Comparison of ENCODE assay signal across 8 cellular contexts in genomic region chr2:171159326-171160118, GRCh38. TPM values are rescaled to one million over a fixed set of nuclear protein-coding genes. Genes with fewer than 3 reads are reported as not detected.
DNase-seq lines count a peak whose midpoint lies in the region; ATAC-seq, FAIRE-seq and TF ChIP-seq lines count a peak whose summit lies in the region.

No MANE protein-coding gene starts in this region.

- H3K9ac ChIP-seq in DND-41 (ENCODE audit: low read depth, low read length): peak overlapping the region; percentile 85
- H3K9ac ChIP-seq in keratinocyte (ENCODE audit: control insufficient read depth, extremely low read depth, insufficient read depth, low read length): peak overlapping the region; percentile 87

- H3K4me1 ChIP-seq in DND-41 (ENCODE audit: insufficient read depth, low read length) (peaks cover 42% of the 10 kb centered on the region), GM23338 (ENCODE audit: insufficient read depth) (peaks cover 53% of the 10 kb centered on the region), keratinocyte (ENCODE audit: control insufficient read depth, extremely low read depth, insufficient read depth, low read length) (peaks cover 7% of the 10 kb centered on the region)

- no peaks in the 10 kb centered on the region; the same call in 1 of the 2 replicates for H3K36me3 ChIP-seq in DND-41 (ENCODE audit: insufficient read depth, low read length)
- H3K36me3 ChIP-seq in GM23338 (ENCODE audit: insufficient read depth): no peaks in the 10 kb centered on the region
- no peaks in the 10 kb centered on the region for H3K36me3 ChIP-seq in keratinocyte (ENCODE audit: control insufficient read depth in 2 of 2, extremely low read depth in 1 of 2, insufficient read depth in 2 of 2, low read length in 2 of 2)

- H3K4me1 Mint-ChIP-seq in GM23338: peaks cover 53% of the 10 kb centered on the region

- H4K20me1 ChIP-seq in DND-41 (ENCODE audit: insufficient read depth, low read length): peaks cover 50% of the 10 kb centered on the region
- H4K20me1 ChIP-seq in GM23338 (replicated peaks; ENCODE audit: insufficient read depth): peaks cover 22% of the 10 kb centered on the region; the same call in 1 of the 2 replicates
- no peaks in the 10 kb centered on the region for H4K20me1 ChIP-seq in keratinocyte (ENCODE audit: control insufficient read depth, extremely low read depth, insufficient read depth, low read length)

- H3K4me3 ChIP-seq in DND-41 (ENCODE audit: low read depth in 1 of 2, low read length in 2 of 2) (peak overlapping the region; percentile 89 to 93), GM23338 (peak overlapping the region; percentile 92), keratinocyte (ENCODE audit: control insufficient read depth in 2 of 3, extremely low read depth in 1 of 3, insufficient read depth in 2 of 3, low read depth in 1 of 3, low read length in 3 of 3) (peak overlapping the region; percentile 79 to 91 (median 87))

- H3F3A ChIP-seq in GM23338 (replicated peaks; ENCODE audit: low read depth): no peaks in the 10 kb centered on the region; the same call in 1 of the 2 replicates

- FAIRE-seq in keratinocyte (lab: Jason Lieb, UNC): no peak

- H3K9me3 ChIP-seq in DND-41 (ENCODE audit: insufficient read depth, low read length, severe bottlenecking) (no peaks in the 10 kb centered on the region), keratinocyte (ENCODE audit: control insufficient read depth, low read depth, low read length) (no peaks in the 10 kb centered on the region)

- H3K4me2 ChIP-seq in DND-41 (ENCODE audit: insufficient read depth, low read length): peak overlapping the region; percentile 89
- peak overlapping the region; percentile 86 for H3K4me2 ChIP-seq in GM23338
- H3K4me2 ChIP-seq in keratinocyte (ENCODE audit: control insufficient read depth, extremely low read depth, insufficient read depth, low read depth, low read length): peak overlapping the region; percentile 98

- H2AFZ ChIP-seq in DND-41 (ENCODE audit: low read depth, low read length) (peak overlapping the region; percentile 75), GM23338 (0 out of 2 replicates have a peak overlapping the region, but pooled peaks have one; percentile 30), keratinocyte (ENCODE audit: control insufficient read depth, low read length) (peak overlapping the region; percentile 69)

- H3K4me3 Mint-ChIP-seq in GM23338: peak overlapping the region; percentile 89

- dilution Hi-C loops in keratinocyte (cut with MboI; ENCODE audit: extremely low pct_ligation_motif_present, low sequenced_read_pairs): no loop called here

- H3K27ac Mint-ChIP-seq in GM23338: peak overlapping the region; percentile 95

- ATAC-seq in DND-41 (ENCODE audit: insufficient read depth, low read depth) (peak; percentile 63), GM23338 (peak; percentile 39), GM18520 (IDR thresholded peaks at IDR 0.05; ENCODE audit: unreplicated experiment) (no peak)

- H3K36me3 Mint-ChIP-seq in GM23338 (ENCODE audit: low read depth): peaks cover 7% of the 10 kb centered on the region; the same call in 1 of the 3 replicates

- peaks cover 3% of the 10 kb centered on the region; the same call in 2 of the 3 replicates for H3K9me3 Mint-ChIP-seq in GM23338

- H3K9me1 ChIP-seq in keratinocyte (ENCODE audit: control insufficient read depth, extremely low read depth, insufficient read depth, low read length): no peaks in the 10 kb centered on the region

- H3K27me3 ChIP-seq in DND-41 (ENCODE audit: insufficient read depth, low read length, poor library complexity) (no peaks in the 10 kb centered on the region), GM23338 (ENCODE audit: insufficient read depth) (no peaks in the 10 kb centered on the region), keratinocyte (ENCODE audit: control insufficient read depth, extremely low read depth, insufficient read depth, low read length) (no peaks in the 10 kb centered on the region)

- peaks cover 9% of the 10 kb centered on the region for H3K27me3 Mint-ChIP-seq in GM23338 (ENCODE audit: insufficient read depth, low read depth, poor library complexity)

- H3K9me2 ChIP-seq in GM23338 (ENCODE audit: insufficient read depth): no peaks in the 10 kb centered on the region

- peak; percentile 76 for TF ChIP-seq CTCF in DND-41 (IDR thresholded peaks at IDR 0.05; ENCODE audit: borderline replicate concordance, extremely low read depth, low read length, poor library complexity, severe bottlenecking)
- TF ChIP-seq CTCF in GM23338 (conservative IDR thresholded peaks at IDR 0.05; ENCODE audit: low read depth in 2 of 2): peak; percentile 54 to 56
- TF ChIP-seq CTCF in keratinocyte (optimal IDR thresholded peaks at IDR 0.05 in 1 of 3, IDR thresholded peaks at IDR 0.05 in 1 of 3, conservative IDR thresholded peaks at IDR 0.05 in 1 of 3; ENCODE audit: extremely low read depth in 1 of 3, insufficient read depth in 2 of 3, low read length in 3 of 3): peak; percentile 25 to 56 (median 47)

- DNase-seq in DND-41 (peak; percentile 80), GM23338 (ENCODE audit: low spot score) (peak; percentile 61), NCI-H1694 treated with DMSO at 0.1 percent for 48 hours (lab: John Stamatoyannopoulos, UW) (peak; percentile 82), caudate nucleus (lab: John Stamatoyannopoulos, UW) (peak in 53 of 61 donors; percentile 7 to 76 (median 44)), keratinocyte (ENCODE audit: low read depth, low spot score) (no peak)
- DNase-seq in activated CD4-positive, CD25-positive, alpha-beta regulatory T cell treated with anti-CD3 and anti-CD28 coated beads, Interleukin-2, amount 50 U/mL, for 16 hours (ENCODE audit: low read depth, low spot score): peak; percentile 21
- DNase-seq in stimulated activated CD4-positive, alpha-beta T cell treated with anti-CD3 and anti-CD28 coated beads, Interleukin-12 subunit alpha, Interleukin-12 subunit beta, amount 100 ng/mL, for 4 hours: peak; percentile 38

- H3K79me2 ChIP-seq in DND-41 (ENCODE audit: insufficient read depth, low read length): peaks cover 60% of the 10 kb centered on the region
- peaks cover 64% of the 10 kb centered on the region for H3K79me2 ChIP-seq in GM23338 (replicated peaks; ENCODE audit: insufficient read depth)
- H3K79me2 ChIP-seq in keratinocyte (ENCODE audit: control insufficient read depth, insufficient read depth, low read length): peaks cover 57% of the 10 kb centered on the region

- peak overlapping the region; percentile 91 for H3K27ac ChIP-seq in DND-41 (ENCODE audit: low read length)
- peak overlapping the region; percentile 92 for H3K27ac ChIP-seq in GM23338 (ENCODE audit: low read depth)
- H3K27ac ChIP-seq in caudate nucleus (ENCODE audit: low read depth, low read length): peak overlapping the region; percentile 82
- peak overlapping the region; percentile 85 for H3K27ac ChIP-seq in keratinocyte (ENCODE audit: control insufficient read depth, insufficient read depth, low read length)

TF ChIP-seq in GM23338, 12 proteins besides CTCF, POLR2A, EP300 and RAD21:
- TF ChIP-seq POLR2AphosphoS5 (IDR thresholded peaks at IDR 0.05; ENCODE audit: low read depth) (peak; percentile 46; the same call in 1 of the 2 replicates), CREB1 (CRISPR knock-in tag; IDR thresholded peaks at IDR 0.05; ENCODE audit: low read depth) (no peak)

RNA-seq across cellular contexts. Expression of gene TLK1, which starts 1.2 kb away (rescaled TPM):
- 39.7 and 41.2 TPM in 2 replicates for total RNA-seq in GM23338 (2014; rRNA removed; shearing (Covaris generic))
- 37.0 and 45.0 TPM in 2 replicates for polyA plus RNA-seq in GM23338 (2016; fragmentation: Nextera tagmentation; extraction: Ambion mirVana)
- 9.1 to 14.7 TPM (median 11.9 TPM) in 3 replicates for polyA plus RNA-seq in keratinocyte
- polyA plus RNA-seq in keratinocyte (2011; ENCODE audit: low read depth): 87.8 TPM
- 9.8 and 18.7 TPM in 2 replicates for polyA plus RNA-seq in keratinocyte (2011; cell fraction: cytosol; rRNA removed)
- 13.7 and 18.4 TPM in 2 replicates for polyA plus RNA-seq in keratinocyte (2011; cell fraction: nucleus; rRNA removed)
- 14.8 and 18.3 TPM in 2 replicates for polyA plus RNA-seq in keratinocyte (2012; ENCODE audit: low replicate concordance)
- polyA minus RNA-seq in keratinocyte: 5.1 to 27.4 TPM (median 7.3 TPM) in 3 replicates
- 16.1 TPM for polyA minus RNA-seq in keratinocyte (2011; cell fraction: cytosol; rRNA and poly(A)+ RNA removed)
- polyA minus RNA-seq in keratinocyte (2011; cell fraction: nucleus; rRNA and poly(A)+ RNA removed): 13.7 and 35.8 TPM in 2 replicates
